In the genomic region with DNA sequence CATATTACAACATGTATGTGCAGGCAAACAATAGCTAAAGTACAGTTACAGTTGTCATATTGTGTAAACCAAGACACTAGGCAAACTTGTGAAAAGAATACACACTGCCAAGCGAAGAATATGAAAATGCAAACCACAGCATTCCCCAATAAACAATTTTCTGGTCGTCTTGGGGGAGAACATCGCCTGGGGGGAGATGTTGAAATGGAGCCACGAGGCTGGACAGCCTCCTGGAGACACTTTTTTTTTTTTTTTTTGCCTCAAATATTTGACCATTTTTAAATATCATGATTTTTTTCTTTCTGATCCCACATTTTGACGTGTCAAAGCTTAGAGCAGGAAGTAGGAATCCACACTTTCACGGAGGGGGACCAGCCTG, we compare ENCODE assay signal across 12 cellular contexts. TPM values are rescaled to one million over a fixed set of nuclear protein-coding genes. Genes with fewer than 3 reads are reported as not detected.
DNase-seq lines count a peak whose midpoint lies in the region; ATAC-seq and TF ChIP-seq lines count a peak whose summit lies in the region.
"Had no signal": no experiment of that assay in that cellular context is flagged by ENCODE, and none has a peak within 500 bp of the region (broad histone marks: within the 10 kb centered on the region; RNA-seq: fewer than 3 reads in every experiment).

No MANE protein-coding gene starts in this region.

- no peaks in the 10 kb centered on the region for H3K36me3 Mint-ChIP-seq in activated B cell treated with CpG ODN at 0.5 μM for 24 hours (ENCODE audit: low read depth)
- peaks cover 0 to 5% (median 3%) of the 10 kb centered on the region in 3 donors for H3K36me3 Mint-ChIP-seq in immature natural killer cell

- H3K27ac ChIP-seq in cardiac muscle cell (peak overlapping the region; percentile 25), upper lobe of right lung (no peak overlapping the region), prostate gland (no peak overlapping the region), thyroid gland (no peak overlapping the region)
- H3K27ac ChIP-seq: WERI-Rb-1 had no signal

- H3K27ac Mint-ChIP-seq in activated B cell treated with CpG ODN at 0.5 μM for 24 hours (peak overlapping the region; percentile 95), immature natural killer cell (peak overlapping the region in 2 of 6 donors; percentile 32 to 69)

- H3K27me3 Mint-ChIP-seq in activated B cell treated with CpG ODN at 0.5 μM for 24 hours (peaks cover 29% of the 10 kb centered on the region), immature natural killer cell (ENCODE audit: low read depth in 3 of 3) (peaks cover 2 to 33% (median 8%) of the 10 kb centered on the region in 3 donors)

- no peak for TF ChIP-seq CTCF in cardiac muscle cell (IDR thresholded peaks at IDR 0.05; ENCODE audit: low read depth, low read length)
- TF ChIP-seq CTCF in activated B cell treated with CpG ODN at 0.5 μM for 24 hours (IDR thresholded peaks at IDR 0.05), result no peak
- no peak for TF ChIP-seq CTCF in upper lobe of right lung (IDR thresholded peaks at IDR 0.05)
- TF ChIP-seq CTCF in prostate gland (IDR thresholded peaks at IDR 0.05), result no peak
- TF ChIP-seq CTCF in thyroid gland (IDR thresholded peaks at IDR 0.05), result no peak

- POLR2A ChIA-PET in activated B cell treated with CpG ODN at 0.5 μM for 24 hours (lab: Charles Lee), result interaction anchor here (0.7 to 2.2 kb wide), 5 partner anchors 115 to 445 kb away, joined by 3 to 10 read pairs (median 6); a partner anchor contains a TSS

- H3K36me3 ChIP-seq in cardiac muscle cell, result peaks cover 17% of the 10 kb centered on the region
- H3K36me3 ChIP-seq in upper lobe of right lung, result no peaks in the 10 kb centered on the region
- no peaks in the 10 kb centered on the region for H3K36me3 ChIP-seq in prostate gland
- H3K36me3 ChIP-seq in thyroid gland, result peaks cover 5 to 23% of the 10 kb centered on the region in 2 donors
- H3K36me3 ChIP-seq: Peyer's patch, WERI-Rb-1 had no signal

- ATAC-seq in left cardiac atrium (no peak), activated B cell treated with CpG ODN at 0.5 μM for 24 hours (ENCODE audit: low read depth) (no peak), upper lobe of right lung (no peak), HG02870 (IDR thresholded peaks at IDR 0.05; ENCODE audit: unreplicated experiment) (no peak)

- CTCF ChIA-PET in activated B cell treated with CpG ODN at 0.5 μM for 24 hours (lab: Charles Lee), result interaction anchor here (0.8 to 3.9 kb wide), 3 partner anchors 11 to 115 kb away, joined by 3 to 28 read pairs (median 3); no protein-coding TSS in a partner anchor

- H3K9me3 ChIP-seq in cardiac muscle cell (ENCODE audit: low read depth), result no peaks in the 10 kb centered on the region
- no peaks in the 10 kb centered on the region for H3K9me3 ChIP-seq in upper lobe of right lung
- no peaks in the 10 kb centered on the region for H3K9me3 ChIP-seq in prostate gland
- no peaks in the 10 kb centered on the region for H3K9me3 ChIP-seq in thyroid gland
- H3K9me3 ChIP-seq: Peyer's patch had no signal

- peaks cover 3% of the 10 kb centered on the region for H3K9me3 Mint-ChIP-seq in activated B cell treated with CpG ODN at 0.5 μM for 24 hours
- no peaks in the 10 kb centered on the region for H3K9me3 Mint-ChIP-seq in immature natural killer cell

- H3K4me3 ChIP-seq in cardiac muscle cell (no peak overlapping the region), upper lobe of right lung (peak overlapping the region; percentile 26), prostate gland (no peak overlapping the region), thyroid gland (replicated peaks in 1 of 3) (no peak overlapping the region)

- intact Hi-C loops in left cardiac atrium (cut with DNase I) (no loop called here), activated B cell treated with CpG ODN at 0.5 μM for 24 hours (cut with micrococcal nuclease) (loop anchor here (1.0 to 2.0 kb wide), 7 partner anchors 10 to 604 kb away; a partner anchor contains a TSS), upper lobe of right lung (cut with DNase I) (no loop called here), prostate gland (cut with DNase I) (no loop called here), thyroid gland (cut with DNase I) (no loop called here)

- no peak for TF ChIP-seq POLR2A in prostate gland (IDR thresholded peaks at IDR 0.05)
- no peak for TF ChIP-seq POLR2A in thyroid gland (IDR thresholded peaks at IDR 0.05)

- no peaks in the 10 kb centered on the region for H3K4me1 ChIP-seq in cardiac muscle cell (ENCODE audit: low read depth)
- no peaks in the 10 kb centered on the region for H3K4me1 ChIP-seq in upper lobe of right lung
- H3K4me1 ChIP-seq in prostate gland (replicated peaks), result no peaks in the 10 kb centered on the region
- peaks cover 0 to 5% of the 10 kb centered on the region in 2 donors for H3K4me1 ChIP-seq in thyroid gland

- 69% methylated on average over 6 of the region's 6 CpGs for WGBS in prostate gland
- WGBS in thyroid gland, 2 donors, result 76 to 77% methylated on average over 6 of the region's 6 CpGs

- peaks cover 20% of the 10 kb centered on the region for H3K4me1 Mint-ChIP-seq in activated B cell treated with CpG ODN at 0.5 μM for 24 hours
- H3K4me1 Mint-ChIP-seq in immature natural killer cell, result peaks cover 12% of the 10 kb centered on the region in 2 donors

- H3K27me3 ChIP-seq in cardiac muscle cell (no peaks in the 10 kb centered on the region), upper lobe of right lung (no peaks in the 10 kb centered on the region), prostate gland (replicated peaks; ENCODE audit: insufficient read depth) (no peaks in the 10 kb centered on the region), thyroid gland (no peaks in the 10 kb centered on the region)
- H3K27me3 ChIP-seq: Peyer's patch had no signal

- H3K4me3 Mint-ChIP-seq in activated B cell treated with CpG ODN at 0.5 μM for 24 hours (peak overlapping the region; percentile 82), immature natural killer cell (peak overlapping the region in 4 of 5 donors; percentile 22 to 63 (median 51))

- DNase-seq in cardiac muscle cell (ENCODE audit: low read depth in 1 of 2, low spot score in 1 of 2), result no peak
- DNase-seq in left cardiac atrium, result no peak
- DNase-seq in activated B cell treated with CpG ODN at 0.5 μM for 24 hours, result no peak
- DNase-seq in immature natural killer cell, result no peak
- DNase-seq in upper lobe of right lung, result no peak
- DNase-seq in prostate gland (ENCODE audit: low spot score), result no peak
- no peak for DNase-seq in thyroid gland
- DNase-seq: left ventricle myocardium superior, NCI-H2227 treated with DMSO at 0.1 percent for 48 hours had no signal

RNA-seq across cellular contexts. Expression of a gene that starts 51.7 kb away (rescaled TPM):
- 35.2 and 43.2 TPM in 2 replicates for total RNA-seq in cardiac muscle cell
- 23.6 and 29.1 TPM in 2 replicates for polyA plus RNA-seq in cardiac muscle cell
- 100 to 1,000 TPM; 319 to 692 TPM for total RNA-seq in left cardiac atrium
- 0.20 TPM in 1 of 2 replicates, not detected in the other for total RNA-seq in activated B cell treated with CpG ODN at 0.5 μM for 24 hours
- polyA plus RNA-seq in immature natural killer cell, result not detected
- 24.4 TPM for total RNA-seq in upper lobe of right lung
- 100 to 1,000 TPM in 1 of 2 donors, 10 to 100 TPM in 1; 78.7 to 139 TPM for total RNA-seq in prostate gland
- total RNA-seq in thyroid gland, result 100 to 1,000 TPM; 124 to 411 (median 252) TPM

Comparison
In these comparisons a context has a peak if more than half of its experiments do, and no peak if none do; other contexts are left out.
1. RNA of a gene that starts 51.7 kb away (total RNA-seq): 319 to 692 TPM in left cardiac atrium, 124 to 411 TPM in thyroid gland, 78.7 to 139 TPM in prostate gland, 35.2 to 43.2 TPM in cardiac muscle cell and 24.4 TPM in upper lobe of right lung (single experiment); 0.20 TPM in activated B cell treated with CpG ODN at 0.5 μM for 24 hours; every median in the first group is over 10 times any median in the second.